Comparison of ENCODE assay signal across 11 cellular contexts in the genomic region with DNA sequence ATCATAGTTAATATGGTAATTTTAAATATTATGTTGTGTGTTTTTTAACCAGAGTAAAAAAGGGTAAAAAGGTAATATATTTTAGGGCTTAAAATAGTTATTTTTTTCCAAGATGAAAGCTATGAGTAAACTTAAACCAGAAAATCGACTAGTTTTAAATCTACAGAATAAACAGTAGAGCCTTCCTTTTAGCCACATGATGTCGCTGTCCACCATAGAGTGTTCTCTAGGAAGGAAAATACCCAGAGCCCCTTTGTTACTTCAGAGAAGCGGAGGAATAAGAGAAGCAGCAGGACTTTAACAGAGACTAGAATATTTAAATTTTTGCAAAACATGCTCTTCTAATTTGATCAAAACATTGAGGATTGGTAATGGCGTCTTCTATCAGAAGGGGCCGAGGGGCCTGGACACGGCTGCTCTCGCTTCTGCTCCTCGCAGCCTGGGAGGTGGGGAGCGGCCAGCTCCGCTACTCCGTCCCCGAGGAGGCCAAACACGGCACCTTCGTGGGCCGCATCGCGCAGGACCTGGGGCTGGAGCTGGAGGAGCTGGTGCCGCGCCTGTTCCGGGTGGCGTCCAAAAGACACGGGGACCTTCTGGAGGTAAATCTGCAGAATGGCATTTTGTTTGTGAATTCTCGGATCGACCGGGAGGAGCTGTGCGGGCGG. TPM values are rescaled to one million over a fixed set of nuclear protein-coding genes. Genes with fewer than 3 reads are reported as not detected.
A peak's percentile ranks its signal among the peaks of the same experiment; 100 is the strongest.
DNase-seq lines count a peak whose midpoint lies in the region; ATAC-seq and TF ChIP-seq lines count a peak whose summit lies in the region.
"Had no signal": no experiment of that assay in that cellular context is flagged by ENCODE, and none has a peak within 500 bp of the region (broad histone marks: within the 10 kb centered on the region; RNA-seq: fewer than 3 reads in every experiment).

TSS of gene PCDHA2 (plus strand) at position 259 of the 665 bp plus-strand sequence.

- H3K27ac ChIP-seq in neural progenitor cell, result no peak within 1 kb of the TSS

- H3K36me3 Mint-ChIP-seq in endothelial cell (ENCODE audit: low read depth, unreplicated experiment) (peaks cover 13% of the 10 kb centered on the region), neural progenitor cell (peaks cover 13% of the 10 kb centered on the region)
- H3K36me3 Mint-ChIP-seq: stimulated activated memory B cell treated with anti-CD40 and anti-IgM and Interleukin-4, amounts not matched to agents 10 μg/mL and 1 μg/mL and 100 μg/mL, for 72 hours had no signal

- H3K4me2 ChIP-seq in neural progenitor cell, result peak within 1 kb of the TSS; percentile 75

- H3K27ac Mint-ChIP-seq in endothelial cell (ENCODE audit: unreplicated experiment), result peak within 1 kb of the TSS; percentile 26
- H3K27ac Mint-ChIP-seq in neural progenitor cell, result no peak within 1 kb of the TSS
- H3K27ac Mint-ChIP-seq: stimulated activated memory B cell treated with anti-CD40 and anti-IgM and Interleukin-4, amounts not matched to agents 10 μg/mL and 1 μg/mL and 100 μg/mL, for 72 hours had no signal

- H3K4me3 Mint-ChIP-seq in endothelial cell (ENCODE audit: unreplicated experiment) (peak within 1 kb of the TSS; percentile 91), neural progenitor cell (no peak within 1 kb of the TSS)
- H3K4me3 Mint-ChIP-seq: stimulated activated memory B cell treated with anti-CD40 and anti-IgM and Interleukin-4, amounts not matched to agents 10 μg/mL and 1 μg/mL and 100 μg/mL, for 72 hours had no signal

- H3K27me3 ChIP-seq in neural progenitor cell, result no peaks in the 10 kb centered on the region

- no peak for TF ChIP-seq POLR2A in NB4 (IDR thresholded peaks at IDR 0.05; ENCODE audit: extremely low read depth, insufficient read length)

- H3K36me3 ChIP-seq in neural progenitor cell, result peaks cover 9% of the 10 kb centered on the region

- in situ Hi-C loops in G401 (cut with HindIII; ENCODE audit: low sequenced_read_pairs), result no loop called here

- no peaks in the 10 kb centered on the region for H3F3A ChIP-seq in neural progenitor cell (ENCODE audit: low read depth)

- H2AFZ ChIP-seq in neural progenitor cell (replicated peaks), result peak within 1 kb of the TSS; percentile 99

- peaks cover 14% of the 10 kb centered on the region for H3K9me3 ChIP-seq in neural progenitor cell (ENCODE audit: low read depth)

- no peaks in the 10 kb centered on the region for H3K4me1 ChIP-seq in neural progenitor cell

- H3K4me1 Mint-ChIP-seq in endothelial cell (ENCODE audit: unreplicated experiment) (no peaks in the 10 kb centered on the region), neural progenitor cell (no peaks in the 10 kb centered on the region)
- H3K4me1 Mint-ChIP-seq: stimulated activated memory B cell treated with anti-CD40 and anti-IgM and Interleukin-4, amounts not matched to agents 10 μg/mL and 1 μg/mL and 100 μg/mL, for 72 hours had no signal

- H3K27me3 Mint-ChIP-seq in endothelial cell (ENCODE audit: unreplicated experiment) (no peaks in the 10 kb centered on the region), neural progenitor cell (ENCODE audit: insufficient read depth, low read depth) (no peaks in the 10 kb centered on the region)

- DNase-seq in EH (ENCODE audit: low read depth), result peak; percentile 11
- DNase-seq in NB4 (ENCODE audit: low read depth), result peak; percentile 22
- no peak for DNase-seq in endothelial cell (ENCODE audit: low spot score)
- peak; percentile 77 for DNase-seq in neural progenitor cell (ENCODE audit: low spot score)
- no peak for DNase-seq in central memory CD4-positive, alpha-beta T cell
- no peak for DNase-seq in G401 (ENCODE audit: low spot score)
- DNase-seq in left lobe of liver (ENCODE audit: low spot score), result no peak
- DNase-seq: Kasumi-1, PC-3 had no signal

- H3K79me2 ChIP-seq in neural progenitor cell (ENCODE audit: low read depth), result no peaks in the 10 kb centered on the region

- no peak within 1 kb of the TSS for H3K4me3 ChIP-seq in NB4 (ENCODE audit: low read depth, low read length)
- H3K4me3 ChIP-seq in neural progenitor cell, result peak within 1 kb of the TSS; percentile 81

- H3K9me3 Mint-ChIP-seq in endothelial cell (ENCODE audit: unreplicated experiment) (no peaks in the 10 kb centered on the region), neural progenitor cell (peaks cover 39% of the 10 kb centered on the region)

- no peaks in the 10 kb centered on the region for H4K20me1 ChIP-seq in neural progenitor cell (ENCODE audit: low read depth)

- no peak for ATAC-seq in HG02571 (IDR thresholded peaks at IDR 0.05; ENCODE audit: unreplicated experiment)
- ATAC-seq in left lobe of liver, result no peak
- ATAC-seq: PC-3; stimulated activated memory B cell treated with anti-CD40 and anti-IgM and Interleukin-4, amounts not matched to agents 10 μg/mL and 1 μg/mL and 100 μg/mL, for 72 hours had no signal

- peak within 1 kb of the TSS; percentile 42 for H3K9ac ChIP-seq in neural progenitor cell

- TF ChIP-seq CTCF in NB4 (IDR thresholded peaks at IDR 0.05; ENCODE audit: low read depth, low read length), result peak; percentile 15
- no peak for TF ChIP-seq CTCF in endothelial cell (IDR thresholded peaks at IDR 0.05; ENCODE audit: unreplicated experiment)
- TF ChIP-seq CTCF in neural progenitor cell (IDR thresholded peaks at IDR 0.05), result peak; percentile 70

RNA-seq across cellular contexts. Expression of gene PCDHA2, which starts in this region (rescaled TPM):
- total RNA-seq in endothelial cell (ENCODE audit: unreplicated experiment) (4.2 TPM), neural progenitor cell (ENCODE audit: low replicate concordance) (3.7 and 5.9 TPM in 2 replicates), left lobe of liver (not detected)
- not detected in 2 replicates for total RNA-seq in G401 (2014; rRNA removed; shearing (Covaris generic))
- total RNA-seq: PC-3 had no signal

Comparison
In these comparisons a context has a peak if more than half of its experiments do, and no peak if none do; other contexts are left out.
1. DNase-seq: peak in EH (single experiment), NB4 (single experiment) and neural progenitor cell (single experiment); none in endothelial cell (single experiment), central memory CD4-positive, alpha-beta T cell (single experiment), G401 (single experiment) and left lobe of liver (single experiment).